15 cellular contexts compared by ENCODE assay signal in the genomic region with DNA sequence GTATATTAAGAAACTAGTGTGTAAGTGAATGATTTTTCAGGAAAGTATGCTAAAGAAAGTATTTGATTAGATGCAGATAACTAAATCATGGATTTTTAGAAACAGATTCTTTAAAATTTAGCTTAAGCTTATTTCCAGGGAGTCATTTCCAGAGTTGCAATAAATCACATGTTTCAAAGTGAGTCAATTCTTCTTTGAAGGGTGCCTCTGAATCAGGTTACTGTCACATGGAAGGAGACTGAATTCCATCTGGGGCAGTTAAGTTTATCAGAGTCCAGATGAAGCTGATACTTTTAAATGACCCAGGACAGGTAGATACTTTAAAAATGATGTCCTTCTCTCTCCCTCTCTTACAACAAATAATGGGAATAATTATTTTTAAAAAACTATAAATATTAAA.
"Had no signal": no experiment of that assay in that cellular context is flagged by ENCODE, and none has a peak within 500 bp of the region (broad histone marks: within the 10 kb centered on the region; RNA-seq: fewer than 3 reads in every experiment).

No MANE protein-coding gene starts in this region.

- H3K9ac ChIP-seq: neural progenitor cell had no signal

- ATAC-seq: left cardiac atrium had no signal

- H3K9me3 ChIP-seq: esophagus squamous epithelium, ovary, sigmoid colon had no signal

- H3K4me3 Mint-ChIP-seq: activated naive CD8-positive, alpha-beta T cell; central memory CD8-positive, alpha-beta T cell; neural progenitor cell had no signal

- H3K27me3 Mint-ChIP-seq: activated naive CD8-positive, alpha-beta T cell; central memory CD8-positive, alpha-beta T cell had no signal

- H3K27ac Mint-ChIP-seq: activated naive CD8-positive, alpha-beta T cell; neural progenitor cell had no signal

- DNase-seq: activated CD4-positive, alpha-beta T cell treated with anti-CD3 and anti-CD28 coated beads, Interleukin-2, amount 50 U/mL, for 1 hour; activated effector memory CD4-positive, alpha-beta T cell treated with Interleukin-2 at 50 U/mL for 16 hours; anterior cingulate cortex; brain microvascular endothelial cell; esophagus squamous epithelium; left cardiac atrium; ovary; sigmoid colon; stimulated activated CD4-positive, alpha-beta T cell treated with anti-CD3 and anti-CD28 coated beads, Interleukin-1b, Interleukin-23, amount 100 ng/mL, for 48 hours; SW 1271 had no signal

- H3K9me3 Mint-ChIP-seq: central memory CD8-positive, alpha-beta T cell; neural progenitor cell had no signal

- H3K4me3 ChIP-seq: coronary artery, esophagus squamous epithelium, neural progenitor cell, ovary, sigmoid colon had no signal

- FAIRE-seq: TTC549 had no signal

- H3K27ac ChIP-seq: brain microvascular endothelial cell, coronary artery, esophagus squamous epithelium, neural progenitor cell, ovary, sigmoid colon had no signal

- H2AFZ ChIP-seq: neural progenitor cell had no signal

- H3K27me3 ChIP-seq: brain microvascular endothelial cell, esophagus squamous epithelium, neural progenitor cell, ovary, sigmoid colon had no signal

- H3K4me2 ChIP-seq: neural progenitor cell had no signal

- H3K36me3 ChIP-seq: ovary had no signal
